Comparison of ENCODE assay signal across 16 cellular contexts in genomic region chr7:73832806-73833205, GRCh38. TPM values are rescaled to one million over a fixed set of nuclear protein-coding genes. Genes with fewer than 3 reads are reported as not detected.
DNase-seq lines count a peak whose midpoint lies in the region; ATAC-seq and TF ChIP-seq lines count a peak whose summit lies in the region.
"Had no signal": no experiment of that assay in that cellular context is flagged by ENCODE, and none has a peak within 500 bp of the region (broad histone marks: within the 10 kb centered on the region; RNA-seq: fewer than 3 reads in every experiment).

No MANE protein-coding gene starts in this region.

- H3K4me3 ChIP-seq in GM23338 (no peak overlapping the region), iPS-20b (ENCODE audit: low read length) (peak overlapping the region; percentile 11; the same call in 1 of the 2 replicates), smooth muscle cell (peak overlapping the region; percentile 60), WERI-Rb-1 (ENCODE audit: low read depth, low read length) (no peak overlapping the region)
- H3K4me3 ChIP-seq: BLaER1 had no signal

- CTCF ChIA-PET in RWPE1 (lab: Yijun Ruan, JAX) = interaction anchor here (0.6 to 1.2 kb wide), 5 partner anchors 18 to 98 kb away, joined by 3 to 6 read pairs (median 4); no protein-coding TSS in a partner anchor

- H3K4me3 Mint-ChIP-seq in GM23338 = peak overlapping the region; percentile 63
- no peak overlapping the region for H3K4me3 Mint-ChIP-seq in stimulated activated memory B cell treated with anti-CD40 and anti-IgM and Interleukin-4, amounts not matched to agents 10 μg/mL and 1 μg/mL and 100 μg/mL, for 72 hours

- H4K20me1 ChIP-seq in GM23338 (replicated peaks; ENCODE audit: insufficient read depth) (no peaks in the 10 kb centered on the region), smooth muscle cell (ENCODE audit: low read depth) (peaks cover 4% of the 10 kb centered on the region)
- H4K20me1 ChIP-seq: BLaER1 had no signal

- peak overlapping the region; percentile 80 for H3K4me2 ChIP-seq in GM23338
- peak overlapping the region; percentile 75 for H3K4me2 ChIP-seq in smooth muscle cell

- ATAC-seq in GM23338 (no peak), HG03432 (IDR thresholded peaks at IDR 0.05; ENCODE audit: unreplicated experiment) (no peak), GM18867 (IDR thresholded peaks at IDR 0.05; ENCODE audit: unreplicated experiment) (no peak)
- ATAC-seq in stimulated activated memory B cell treated with anti-CD40 and anti-IgM and Interleukin-4, amounts not matched to agents 10 μg/mL and 1 μg/mL and 100 μg/mL, for 72 hours = no peak

- peaks cover 15% of the 10 kb centered on the region; the same call in 2 of the 3 replicates for H3K36me3 Mint-ChIP-seq in GM23338 (ENCODE audit: low read depth)
- H3K36me3 Mint-ChIP-seq in stimulated activated memory B cell treated with anti-CD40 and anti-IgM and Interleukin-4, amounts not matched to agents 10 μg/mL and 1 μg/mL and 100 μg/mL, for 72 hours = no peaks in the 10 kb centered on the region

- peaks cover 12% of the 10 kb centered on the region for H3K27me3 Mint-ChIP-seq in GM23338 (ENCODE audit: insufficient read depth, low read depth, poor library complexity)
- peaks cover 19% of the 10 kb centered on the region for H3K27me3 Mint-ChIP-seq in stimulated activated memory B cell treated with anti-CD40 and anti-IgM and Interleukin-4, amounts not matched to agents 10 μg/mL and 1 μg/mL and 100 μg/mL, for 72 hours

- H3K27ac Mint-ChIP-seq in GM23338 = peak overlapping the region; percentile 92
- no peak overlapping the region for H3K27ac Mint-ChIP-seq in stimulated activated memory B cell treated with anti-CD40 and anti-IgM and Interleukin-4, amounts not matched to agents 10 μg/mL and 1 μg/mL and 100 μg/mL, for 72 hours

- H3K36me3 ChIP-seq in GM23338 (ENCODE audit: insufficient read depth) (no peaks in the 10 kb centered on the region), iPS-20b (ENCODE audit: insufficient read depth, low read depth, low read length) (no peaks in the 10 kb centered on the region), smooth muscle cell (ENCODE audit: low read depth) (no peaks in the 10 kb centered on the region), WERI-Rb-1 (no peaks in the 10 kb centered on the region)
- H3K36me3 ChIP-seq: BLaER1 had no signal

- 65% methylated on average over 13 of the region's 13 CpGs for WGBS in smooth muscle cell (ENCODE audit: low lambda C conversion rate)

- H3K4me1 Mint-ChIP-seq in GM23338 = peaks cover 57% of the 10 kb centered on the region
- H3K4me1 Mint-ChIP-seq in stimulated activated memory B cell treated with anti-CD40 and anti-IgM and Interleukin-4, amounts not matched to agents 10 μg/mL and 1 μg/mL and 100 μg/mL, for 72 hours = peaks cover 14% of the 10 kb centered on the region

- H3K27ac ChIP-seq in GM23338 (ENCODE audit: low read depth) (peak overlapping the region; percentile 94; the same call in 1 of the 2 replicates), RWPE1 (peak overlapping the region; percentile 52), iPS-20b (ENCODE audit: low read length) (peak overlapping the region; percentile 36), smooth muscle cell (ENCODE audit: low read depth) (peak overlapping the region; percentile 38), WERI-Rb-1 (no peak overlapping the region)

- H2AFZ ChIP-seq in GM23338 (no peak overlapping the region), smooth muscle cell (ENCODE audit: low read depth) (no peak overlapping the region)

- TF ChIP-seq CTCF in GM23338 (conservative IDR thresholded peaks at IDR 0.05; ENCODE audit: low read depth in 2 of 2) (no peak), RWPE1 (conservative IDR thresholded peaks at IDR 0.05; ENCODE audit: low read depth) (no peak), smooth muscle cell (IDR thresholded peaks at IDR 0.05; ENCODE audit: borderline replicate concordance, insufficient read depth, poor library complexity, severe bottlenecking) (no peak), WERI-Rb-1 (IDR thresholded peaks at IDR 0.05; ENCODE audit: low read depth, low read length) (no peak)

- H3K9me3 Mint-ChIP-seq in GM23338 = peaks cover 15% of the 10 kb centered on the region
- H3K9me3 Mint-ChIP-seq in stimulated activated memory B cell treated with anti-CD40 and anti-IgM and Interleukin-4, amounts not matched to agents 10 μg/mL and 1 μg/mL and 100 μg/mL, for 72 hours = no peaks in the 10 kb centered on the region

- H3K27me3 ChIP-seq in GM23338 (ENCODE audit: insufficient read depth) (no peaks in the 10 kb centered on the region), iPS-20b (ENCODE audit: insufficient read depth, low read length) (no peaks in the 10 kb centered on the region; the same call in 1 of the 2 replicates), smooth muscle cell (ENCODE audit: low read depth) (no peaks in the 10 kb centered on the region), WERI-Rb-1 (ENCODE audit: insufficient read depth, low read depth, severe bottlenecking) (no peaks in the 10 kb centered on the region)
- H3K27me3 ChIP-seq: BLaER1 had no signal

- no peaks in the 10 kb centered on the region for H3K9me2 ChIP-seq in GM23338 (ENCODE audit: insufficient read depth)

- POLR2A ChIA-PET in RWPE1 (lab: Yijun Ruan, JAX; ENCODE audit: low non-redundant PET) = interaction anchor here (0.6 to 1.5 kb wide), 2 partner anchors 10 to 212 kb away, joined by 6 to 8 read pairs; no protein-coding TSS in a partner anchor

- H3F3A ChIP-seq in GM23338 (replicated peaks; ENCODE audit: low read depth) (0 out of 2 replicates have a peak, but pooled peaks cover 3% of the 10 kb centered on the region), smooth muscle cell (ENCODE audit: low read depth) (no peaks in the 10 kb centered on the region)

- DNase-seq in GM23338 (ENCODE audit: low spot score) (no peak), RWPE1 (ENCODE audit: low spot score) (no peak), smooth muscle cell (lab: John Stamatoyannopoulos, UW; ENCODE audit: unreplicated experiment) (no peak), WERI-Rb-1 (no peak)
- DNase-seq: activated effector memory CD4-positive, alpha-beta T cell treated with Interleukin-2 at 50 U/mL for 16 hours; EL; HCEC 1CT; stimulated activated naive CD4-positive, alpha-beta T cell treated with Interleukin-2 at 50 U/mL for 16 hours; SW 1271 had no signal

- H3K9me3 ChIP-seq in iPS-20b (ENCODE audit: insufficient read depth, low read depth, low read length) = no peaks in the 10 kb centered on the region
- no peaks in the 10 kb centered on the region for H3K9me3 ChIP-seq in smooth muscle cell (replicated peaks; ENCODE audit: low read depth)
- H3K9me3 ChIP-seq in WERI-Rb-1 (ENCODE audit: severe bottlenecking) = no peaks in the 10 kb centered on the region

- H3K4me1 ChIP-seq in GM23338 (ENCODE audit: insufficient read depth) = peaks cover 55% of the 10 kb centered on the region
- H3K4me1 ChIP-seq in iPS-20b (ENCODE audit: insufficient read depth, low read length) = peaks cover 42% of the 10 kb centered on the region
- H3K4me1 ChIP-seq in smooth muscle cell (ENCODE audit: low read depth) = peaks cover 7% of the 10 kb centered on the region

- no peaks in the 10 kb centered on the region for H3K79me2 ChIP-seq in GM23338 (replicated peaks; ENCODE audit: insufficient read depth)
- no peaks in the 10 kb centered on the region for H3K79me2 ChIP-seq in smooth muscle cell (ENCODE audit: low read depth)

- H3K9ac ChIP-seq in iPS-20b (ENCODE audit: low read depth, low read length) (peak overlapping the region; percentile 77; the same call in 1 of the 2 replicates), smooth muscle cell (ENCODE audit: low read depth) (no peak overlapping the region)
- H3K9ac ChIP-seq: BLaER1 had no signal

TF ChIP-seq in GM23338, 12 proteins besides CTCF, POLR2A, EP300 and RAD21 (continues in another document):
- no peak for TF ChIP-seq JUNB (IDR thresholded peaks at IDR 0.05; ENCODE audit: unreplicated experiment)
- no peak for TF ChIP-seq ZNF114 (CRISPR knock-in tag; IDR thresholded peaks at IDR 0.05)
- no peak for TF ChIP-seq EZH2 (IDR thresholded peaks at IDR 0.05; ENCODE audit: low read depth, unreplicated experiment)
- TF ChIP-seq POLR2AphosphoS5 (IDR thresholded peaks at IDR 0.05; ENCODE audit: low read depth) = no peak
- no peak for TF ChIP-seq NANOG (IDR thresholded peaks at IDR 0.05; ENCODE audit: borderline replicate concordance)

RNA-seq across cellular contexts. Expression of gene CLDN4, which starts 2.0 kb away (rescaled TPM):
- 18.6 and 19.4 TPM in 2 replicates for total RNA-seq in GM23338 (2014; rRNA removed; shearing (Covaris generic))
- polyA plus RNA-seq in GM23338 (2016; fragmentation: Nextera tagmentation; extraction: Ambion mirVana) = 11.6 and 16.5 TPM in 2 replicates
- total RNA-seq in smooth muscle cell = 83.7 and 109 TPM in 2 replicates
- 63.5 and 429 TPM in 2 replicates for polyA plus RNA-seq in smooth muscle cell

RNA-seq across cellular contexts. Expression of gene METTL27, which starts 9.5 kb away (rescaled TPM):
- total RNA-seq in GM23338 (2014; rRNA removed; shearing (Covaris generic)) = 5.9 and 11.0 TPM in 2 replicates
- polyA plus RNA-seq in GM23338 (2016; fragmentation: Nextera tagmentation; extraction: Ambion mirVana) = 7.2 and 10.1 TPM in 2 replicates
- 0.22 and 0.54 TPM in 2 replicates for total RNA-seq in smooth muscle cell
- polyA plus RNA-seq in smooth muscle cell = 4.1 and 4.5 TPM in 2 replicates

RNA-seq across cellular contexts. Expression of gene TMEM270, which starts 28.2 kb away (rescaled TPM):
- total RNA-seq in GM23338 (2014; rRNA removed; shearing (Covaris generic)) = not detected in 2 replicates
- not detected in 2 replicates for polyA plus RNA-seq in GM23338 (2016; fragmentation: Nextera tagmentation; extraction: Ambion mirVana)
- not detected in 2 replicates for total RNA-seq in smooth muscle cell
- not detected in 2 replicates for polyA plus RNA-seq in smooth muscle cell
- total RNA-seq: liver, NCI-H460 had no signal

Comparison
In these comparisons a context has a peak if more than half of its experiments do, and no peak if none do; other contexts are left out.
1. H3K4me3 ChIP-seq: peak in iPS-20b (single experiment) and smooth muscle cell (single experiment); none in GM23338 (single experiment) and WERI-Rb-1 (single experiment).